29 cellular contexts compared by ENCODE assay signal in the genomic region with DNA sequence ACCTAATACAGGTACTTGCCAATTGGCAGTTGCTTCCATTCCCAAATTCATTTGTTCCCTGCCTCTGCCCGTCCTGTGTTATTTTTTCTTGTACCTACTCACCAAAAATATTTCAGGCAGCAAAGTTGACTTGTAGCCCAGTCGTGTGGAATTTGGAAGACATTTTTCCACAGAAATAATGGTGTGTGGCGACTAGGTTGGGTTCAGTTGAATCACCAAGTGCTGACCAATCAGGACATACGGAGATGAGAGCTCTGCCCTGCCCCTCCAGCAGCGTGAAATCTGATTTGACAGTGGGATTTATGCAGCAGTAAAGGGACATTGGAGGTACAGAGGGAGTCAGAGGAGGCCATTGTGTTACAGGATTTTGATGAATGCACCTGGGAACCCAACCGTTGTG.
"Had no signal": no experiment of that assay in that cellular context is flagged by ENCODE, and none has a peak within 500 bp of the region (broad histone marks: within the 10 kb centered on the region; RNA-seq: fewer than 3 reads in every experiment).

No MANE protein-coding gene starts in this region.

- H3K9me3 Mint-ChIP-seq: activated CD4-positive, alpha-beta memory T cell treated with anti-CD3 and anti-CD28 coated beads for 36 hours; activated CD4-positive, alpha-beta T cell treated with anti-CD3 and anti-CD28 coated beads, Interleukin-2, amount 10 ng/mL, durations not matched to agents 7 days and 5 days; activated naive CD4-positive, alpha-beta T cell treated with anti-CD3 and anti-CD28 coated beads, Interleukin-2, amount 50 U/mL, for 72 hours; activated naive CD8-positive, alpha-beta T cell treated with anti-CD3 and anti-CD28 coated beads, Interleukin-2, amount 50 U/mL, for 24 hours; activated T-cell treated with anti-CD3 and anti-CD28 coated beads, Interleukin-2, amount 50 U/mL, for 4 hours; T-cell had no signal

- DNase-seq: activated CD4-positive, alpha-beta memory T cell treated with anti-CD3 and anti-CD28 coated beads for 36 hours; activated CD4-positive, alpha-beta T cell treated with anti-CD3 and anti-CD28 coated beads, Interleukin-2, amount 10 ng/mL, durations not matched to agents 7 days and 5 days; activated CD4-positive, CD25-positive, alpha-beta regulatory T cell; activated CD8-positive, alpha-beta memory T cell treated with anti-CD3 and anti-CD28 coated beads for 24 hours; activated effector memory CD4-positive, alpha-beta T cell treated with anti-CD3 and anti-CD28 coated beads, Interleukin-2, amount 50 U/mL, for 16 hours; activated naive CD4-positive, alpha-beta T cell treated with Interleukin-2 at 50 U/mL for 16 hours; activated naive CD8-positive, alpha-beta T cell treated with anti-CD3 and anti-CD28 coated beads, Interleukin-2, amount 50 U/mL, for 24 hours; activated T-cell treated with anti-CD3 and anti-CD28 coated beads, Interleukin-2, amount 50 U/mL, for 4 hours; amniotic stem cell; MG63; MV-4-11; NCI-H1105; NCI-H1436; NCI-H1694 treated with DMSO at 0.1 percent for 48 hours; NCI-H2029 treated with DMSO at 0.1 percent for 48 hours; NCI-H345; NCI-H510A; NCI-H526 treated with DMSO at 0.1 percent for 48 hours; NCI-H82; NK-92 treated with Interleukin-12 subunit alpha and Interleukin-12 subunit beta, amount 100 ng/mL, for 24 hours; OCI-M1; RPMI8226; T-cell; T-helper 2 cell; T1000 had no signal

- H3K9me3 ChIP-seq: MG63 had no signal

- H3K27me3 ChIP-seq: MG63 had no signal

- H3K4me3 Mint-ChIP-seq: activated CD4-positive, alpha-beta memory T cell treated with anti-CD3 and anti-CD28 coated beads for 36 hours; activated CD4-positive, alpha-beta T cell treated with anti-CD3 and anti-CD28 coated beads, Interleukin-2, amount 10 ng/mL, durations not matched to agents 7 days and 5 days; activated naive CD8-positive, alpha-beta T cell treated with anti-CD3 and anti-CD28 coated beads, Interleukin-2, amount 50 U/mL, for 24 hours; activated T-cell treated with anti-CD3 and anti-CD28 coated beads, Interleukin-2, amount 50 U/mL, for 4 hours; T-cell had no signal

- H3K27ac ChIP-seq: SK-N-MC had no signal

- H3K36me3 ChIP-seq: MG63 had no signal

- H3K4me3 ChIP-seq: MG63, SK-N-MC had no signal

- H3K27me3 Mint-ChIP-seq: activated CD4-positive, alpha-beta memory T cell treated with anti-CD3 and anti-CD28 coated beads for 36 hours; activated CD4-positive, alpha-beta T cell treated with anti-CD3 and anti-CD28 coated beads, Interleukin-2, amount 10 ng/mL, durations not matched to agents 7 days and 5 days; activated naive CD8-positive, alpha-beta T cell treated with anti-CD3 and anti-CD28 coated beads, Interleukin-2, amount 50 U/mL, for 24 hours; T-cell had no signal

- ATAC-seq: activated naive CD4-positive, alpha-beta T cell treated with anti-CD3 and anti-CD28 coated beads, Interleukin-2, amount 50 U/mL, for 72 hours; activated naive CD8-positive, alpha-beta T cell treated with anti-CD3 and anti-CD28 coated beads, Interleukin-2, amount 50 U/mL, for 24 hours; activated T-cell treated with anti-CD3 and anti-CD28 coated beads, Interleukin-2, amount 50 U/mL, for 4 hours; Panc1; Right ventricle myocardium inferior; T-cell had no signal

- H3K27ac Mint-ChIP-seq: activated CD4-positive, alpha-beta memory T cell treated with anti-CD3 and anti-CD28 coated beads for 36 hours; activated CD4-positive, alpha-beta T cell treated with anti-CD3 and anti-CD28 coated beads, Interleukin-2, amount 10 ng/mL, durations not matched to agents 7 days and 5 days; activated naive CD4-positive, alpha-beta T cell treated with anti-CD3 and anti-CD28 coated beads, Interleukin-2, amount 50 U/mL, for 72 hours; activated naive CD8-positive, alpha-beta T cell treated with anti-CD3 and anti-CD28 coated beads, Interleukin-2, amount 50 U/mL, for 24 hours; T-cell had no signal
